ENCODE assay signal across 8 cellular contexts in the genomic region with DNA sequence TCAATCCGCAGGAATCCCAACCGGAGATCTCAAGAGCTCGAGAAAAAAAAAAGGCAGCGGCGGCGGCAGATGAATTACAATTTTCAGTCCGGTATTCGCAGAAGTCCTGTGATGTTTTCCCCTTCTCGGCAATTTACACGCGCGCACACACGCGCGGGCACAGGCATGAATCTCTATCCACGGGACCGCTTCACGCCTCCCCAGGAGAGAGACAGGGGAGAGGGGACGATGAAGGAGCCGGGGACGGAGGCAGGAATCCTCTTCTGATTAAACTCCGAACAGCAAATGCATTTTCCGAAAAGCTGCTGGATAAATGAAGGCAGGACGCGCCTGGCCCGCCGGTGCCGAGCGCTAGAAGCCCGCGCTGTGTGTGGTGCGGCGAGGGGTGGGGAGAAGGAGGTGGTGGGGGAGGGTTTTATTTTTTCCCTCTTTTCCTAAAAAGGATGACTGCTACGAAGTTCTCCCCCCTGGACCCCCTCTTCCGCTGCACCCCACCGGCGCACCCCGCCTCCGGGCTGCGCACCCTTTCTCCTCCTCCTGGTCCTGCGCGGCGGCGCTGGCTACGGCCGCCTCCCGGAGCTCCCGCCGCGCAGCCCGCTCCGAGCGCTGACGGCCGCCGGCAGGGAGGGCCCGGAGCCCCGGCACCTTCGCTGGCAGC. TPM values are rescaled to one million over a fixed set of nuclear protein-coding genes. Genes with fewer than 3 reads are reported as not detected.
A peak's percentile ranks its signal among the peaks of the same experiment; 100 is the strongest.
DNase-seq lines count a peak whose midpoint lies in the region; ATAC-seq and TF ChIP-seq lines count a peak whose summit lies in the region.

Gene BCL2 (minus strand): TSS at position 387 of the 658 bp plus-strand sequence.

- H3K27ac ChIP-seq in A673 (ENCODE audit: low read depth, low read length, poor library complexity, severe bottlenecking) (peak within 1 kb of the TSS; percentile 89), angular gyrus (ENCODE audit: low read depth, low read length) (peak within 1 kb of the TSS; percentile 65), psoas muscle (peak within 1 kb of the TSS; percentile 87)

- H3K4me3 ChIP-seq in A673 (ENCODE audit: low read depth, low read length, poor library complexity, severe bottlenecking) (peak within 1 kb of the TSS; percentile 74), NT2/D1 (ENCODE audit: insufficient read length, low read depth) (peak within 1 kb of the TSS; percentile 59), psoas muscle (peak within 1 kb of the TSS; percentile 71)

- no peak for TF ChIP-seq CTCF in A673 (conservative IDR thresholded peaks at IDR 0.05; ENCODE audit: low read depth, low read length)
- no peak for TF ChIP-seq CTCF in psoas muscle (IDR thresholded peaks at IDR 0.05)

- 0% methylated on average over 47 to 59 of the region's 59 CpGs for WGBS in psoas muscle, 3 donors

- H3K4me1 ChIP-seq in A673 (ENCODE audit: insufficient read depth, low read length, poor library complexity, severe bottlenecking) (peaks cover 30% of the 10 kb centered on the region), NT2/D1 (ENCODE audit: insufficient read depth, insufficient read length) (peaks cover 3% of the 10 kb centered on the region), psoas muscle (peaks cover 32% of the 10 kb centered on the region)

- CTCF ChIA-PET in A673 (lab: Charles Lee) = interaction anchor here (0.7 kb wide), 1 partner anchor 46 kb away, joined by 4 read pairs; no protein-coding TSS in a partner anchor

- peak; percentile 16 for ATAC-seq in GM18505 (IDR thresholded peaks at IDR 0.05; ENCODE audit: unreplicated experiment)
- ATAC-seq in HG03045 (IDR thresholded peaks at IDR 0.05; ENCODE audit: unreplicated experiment) = peak; percentile 16
- peak; percentile 12 to 31 (median 13) for ATAC-seq in psoas muscle

- TF ChIP-seq POLR2A in GM18505 (IDR thresholded peaks at IDR 0.05; ENCODE audit: borderline replicate concordance, extremely low read depth, insufficient read depth, insufficient read length) = no peak

- no TSS peak for BruUV-seq in A673 (replicated peaks; lab: Mats Ljungman, UMichigan)

- POLR2A ChIA-PET in A673 (lab: Charles Lee; ENCODE audit: low non-redundant PET) = no interaction called here

- intact Hi-C loops in A673 (cut with micrococcal nuclease; ENCODE audit: unreplicated experiment) = loop anchor here (2.0 to 5.0 kb wide), 2 partner anchors 118 to 201 kb away; no protein-coding TSS in a partner anchor
- intact Hi-C loops in psoas muscle (cut with DNase I) = loop anchor here (5.0 kb wide), 5 partner anchors 47 to 197 kb away; no protein-coding TSS in a partner anchor

- peak; percentile 78 for DNase-seq in A673 (ENCODE audit: low spot score)
- no peak for DNase-seq in NT2/D1 (ENCODE audit: low read depth, low spot score)
- DNase-seq in hepatic stellate cell (ENCODE audit: low spot score) = peak; percentile 38
- DNase-seq in psoas muscle = no peak
- no peak for DNase-seq in DMS114 treated with DMSO at 0.1 percent for 48 hours (lab: John Stamatoyannopoulos, UW; ENCODE audit: unreplicated experiment)

- H3K9ac ChIP-seq in NT2/D1 (ENCODE audit: insufficient read length, low read depth) = peak within 1 kb of the TSS; percentile 76

- no peaks in the 10 kb centered on the region for H3K9me3 ChIP-seq in A673 (ENCODE audit: low read depth, low read length, poor library complexity, severe bottlenecking)
- no peaks in the 10 kb centered on the region for H3K9me3 ChIP-seq in NT2/D1 (ENCODE audit: insufficient read depth, low read length)
- H3K9me3 ChIP-seq in psoas muscle = no peaks in the 10 kb centered on the region

- H3K27me3 ChIP-seq in A673 (replicated peaks; ENCODE audit: insufficient read depth, low read depth, low read length, poor library complexity) = no peaks in the 10 kb centered on the region
- H3K27me3 ChIP-seq in NT2/D1 (ENCODE audit: insufficient read depth, insufficient read length) = peaks cover 37% of the 10 kb centered on the region
- H3K27me3 ChIP-seq in psoas muscle (ENCODE audit: insufficient read depth in 3 of 3, low read length in 2 of 3) = no peaks in the 10 kb centered on the region

- no peaks in the 10 kb centered on the region for H3K36me3 ChIP-seq in A673 (ENCODE audit: insufficient read depth, low read length, poor library complexity, severe bottlenecking)
- no peaks in the 10 kb centered on the region for H3K36me3 ChIP-seq in NT2/D1 (ENCODE audit: insufficient read depth, insufficient read length, low read length)
- H3K36me3 ChIP-seq in psoas muscle (ENCODE audit: insufficient read depth in 1 of 2, low read depth in 1 of 2) = no peaks in the 10 kb centered on the region

RNA-seq across cellular contexts. Expression of gene BCL2, which starts in this region (rescaled TPM):
- total RNA-seq in A673 (2021) (19.6 and 24.9 TPM in 2 replicates), psoas muscle (10 to 100 TPM in 2 of 4 donors, 1 to 10 TPM in 2; 8.9 to 27.0 (median 14.5) TPM)
- 1 to 10 TPM; 1.1 to 8.3 (median 4.1) TPM for polyA plus RNA-seq in psoas muscle

Comparison
In these comparisons a context has a peak if more than half of its experiments do, and no peak if none do; other contexts are left out.
1. DNase-seq: peak in A673 (single experiment) and hepatic stellate cell (single experiment); none in NT2/D1 (single experiment), psoas muscle (0 of 2) and DMS114 treated with DMSO at 0.1 percent for 48 hours (single experiment).
2. Peak in every context shown above with its lines, with median percentiles within 50 percentile points of each other: H3K27ac ChIP-seq, H3K4me3 ChIP-seq and ATAC-seq.